In genomic region chr1:208597571-208597970, GRCh38 we compare ENCODE assay signal across 27 cellular contexts.
"Had no signal": no experiment of that assay in that cellular context is flagged by ENCODE, and none has a peak within 500 bp of the region (broad histone marks: within the 10 kb centered on the region; RNA-seq: fewer than 3 reads in every experiment).

No MANE protein-coding gene starts in this region.

- H3K27me3 Mint-ChIP-seq: activated B cell treated with CpG ODN at 0.5 μM for 24 hours; activated naive CD8-positive, alpha-beta T cell; brain; central memory CD8-positive, alpha-beta T cell had no signal

- H3K4me3 Mint-ChIP-seq: activated B cell treated with CpG ODN at 0.5 μM for 24 hours; activated CD4-positive, alpha-beta T cell treated with anti-CD3 and anti-CD28 coated beads, Interleukin-2, amount 10 ng/mL, durations not matched to agents 24 days and 14 days; activated CD8-positive, alpha-beta memory T cell treated with anti-CD3 and anti-CD28 coated beads, Interleukin-2, amount 10 ng/mL, durations not matched to agents 7 days and 5 days; activated naive CD4-positive, alpha-beta T cell treated with anti-CD3 and anti-CD28 coated beads for 36 hours; activated naive CD8-positive, alpha-beta T cell; activated T-cell treated with anti-CD3 and anti-CD28 coated beads, Interleukin-2, amount 50 U/mL, for 4 hours; activated T-helper 17 cell treated with anti-CD3 and anti-CD28 coated beads, Interleukin-2, amount 50 U/mL, for 72 hours; brain; central memory CD8-positive, alpha-beta T cell; T-cell had no signal

- H3K36me3 Mint-ChIP-seq: activated CD8-positive, alpha-beta memory T cell treated with anti-CD3 and anti-CD28 coated beads, Interleukin-2, amount 10 ng/mL, durations not matched to agents 7 days and 5 days; activated naive CD8-positive, alpha-beta T cell; brain; T-cell had no signal

- H3K9me3 Mint-ChIP-seq: activated B cell treated with CpG ODN at 0.5 μM for 24 hours; activated CD4-positive, alpha-beta T cell treated with anti-CD3 and anti-CD28 coated beads, Interleukin-2, amount 10 ng/mL, durations not matched to agents 24 days and 14 days; activated naive CD4-positive, alpha-beta T cell treated with anti-CD3 and anti-CD28 coated beads for 36 hours; activated T-cell treated with anti-CD3 and anti-CD28 coated beads, Interleukin-2, amount 50 U/mL, for 4 hours; activated T-helper 17 cell treated with anti-CD3 and anti-CD28 coated beads, Interleukin-2, amount 50 U/mL, for 72 hours; brain; central memory CD8-positive, alpha-beta T cell; T-cell had no signal

- H3K4me1 Mint-ChIP-seq: activated B cell treated with CpG ODN at 0.5 μM for 24 hours; activated CD4-positive, alpha-beta T cell treated with anti-CD3 and anti-CD28 coated beads, Interleukin-2, amount 10 ng/mL, durations not matched to agents 24 days and 14 days; activated CD8-positive, alpha-beta memory T cell treated with anti-CD3 and anti-CD28 coated beads, Interleukin-2, amount 10 ng/mL, durations not matched to agents 7 days and 5 days; activated T-helper 17 cell treated with anti-CD3 and anti-CD28 coated beads, Interleukin-2, amount 50 U/mL, for 72 hours; central memory CD8-positive, alpha-beta T cell; T-cell had no signal

- DNase-seq: activated B cell treated with CpG ODN at 0.5 μM for 24 hours; activated CD4-positive, alpha-beta T cell treated with anti-CD3 and anti-CD28 coated beads for 1 hour; activated CD4-positive, alpha-beta T cell treated with anti-CD3 and anti-CD28 coated beads, Interleukin-2, amount 10 ng/mL, durations not matched to agents 24 days and 14 days; activated CD4-positive, alpha-beta T cell treated with anti-CD3 and anti-CD28 coated beads, Interleukin-2, amount 50 U/mL, for 48 hours; activated CD8-positive, alpha-beta memory T cell treated with anti-CD3 and anti-CD28 coated beads, Interleukin-2, amount 10 ng/mL, durations not matched to agents 7 days and 5 days; activated gamma-delta T cell; activated naive CD4-positive, alpha-beta T cell treated with anti-CD3 and anti-CD28 coated beads for 36 hours; activated T-cell treated with anti-CD3 and anti-CD28 coated beads, Interleukin-2, amount 50 U/mL, for 4 hours; amygdala; cortex of kidney; Karpas-422; MM.1S; NCI-H187 treated with DMSO at 0.1 percent for 48 hours; NCI-H2081 treated with DMSO at 0.1 percent for 48 hours; NCI-H2227 treated with DMSO at 0.1 percent for 48 hours; NCI-H446 treated with DMSO at 0.1 percent for 48 hours; NCI-H524 treated with DMSO at 0.1 percent for 48 hours; NCI-H774; PC-9; SIG-M5; T-cell; T-helper 2 cell; T1000 had no signal

- H3K27ac Mint-ChIP-seq: activated B cell treated with CpG ODN at 0.5 μM for 24 hours; activated CD4-positive, alpha-beta T cell treated with anti-CD3 and anti-CD28 coated beads, Interleukin-2, amount 10 ng/mL, durations not matched to agents 24 days and 14 days; activated CD8-positive, alpha-beta memory T cell treated with anti-CD3 and anti-CD28 coated beads, Interleukin-2, amount 10 ng/mL, durations not matched to agents 7 days and 5 days; activated naive CD4-positive, alpha-beta T cell treated with anti-CD3 and anti-CD28 coated beads for 36 hours; activated naive CD8-positive, alpha-beta T cell; activated T-helper 17 cell treated with anti-CD3 and anti-CD28 coated beads, Interleukin-2, amount 50 U/mL, for 72 hours; T-cell had no signal
